In the genomic region with DNA sequence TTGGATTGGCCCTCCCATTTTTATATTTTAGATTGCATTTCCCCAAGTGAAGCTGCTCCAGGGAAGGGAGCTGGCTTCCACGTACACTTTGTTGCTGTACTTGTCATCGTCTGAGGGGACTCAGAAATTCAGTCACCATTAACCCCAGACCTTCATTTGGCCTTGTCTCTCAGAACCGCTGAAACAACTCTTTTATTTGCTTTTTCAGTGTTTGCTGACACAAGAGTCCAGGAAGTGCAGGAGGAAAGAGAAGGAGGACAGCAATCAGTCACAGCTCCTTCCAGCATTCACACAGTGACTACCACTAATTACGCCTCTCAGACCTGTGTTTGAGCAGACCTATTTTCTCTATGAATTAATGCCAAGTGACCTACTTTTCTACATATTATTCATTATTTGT, we compare ENCODE assay signal across 1 cellular context.
TF ChIP-seq lines count a peak whose summit lies in the region.

No MANE protein-coding gene starts in this region.

TF ChIP-seq in GM23338, 12 proteins besides CTCF, POLR2A, EP300 and RAD21 (continued from another document):
- TF ChIP-seq, protein P1, sequence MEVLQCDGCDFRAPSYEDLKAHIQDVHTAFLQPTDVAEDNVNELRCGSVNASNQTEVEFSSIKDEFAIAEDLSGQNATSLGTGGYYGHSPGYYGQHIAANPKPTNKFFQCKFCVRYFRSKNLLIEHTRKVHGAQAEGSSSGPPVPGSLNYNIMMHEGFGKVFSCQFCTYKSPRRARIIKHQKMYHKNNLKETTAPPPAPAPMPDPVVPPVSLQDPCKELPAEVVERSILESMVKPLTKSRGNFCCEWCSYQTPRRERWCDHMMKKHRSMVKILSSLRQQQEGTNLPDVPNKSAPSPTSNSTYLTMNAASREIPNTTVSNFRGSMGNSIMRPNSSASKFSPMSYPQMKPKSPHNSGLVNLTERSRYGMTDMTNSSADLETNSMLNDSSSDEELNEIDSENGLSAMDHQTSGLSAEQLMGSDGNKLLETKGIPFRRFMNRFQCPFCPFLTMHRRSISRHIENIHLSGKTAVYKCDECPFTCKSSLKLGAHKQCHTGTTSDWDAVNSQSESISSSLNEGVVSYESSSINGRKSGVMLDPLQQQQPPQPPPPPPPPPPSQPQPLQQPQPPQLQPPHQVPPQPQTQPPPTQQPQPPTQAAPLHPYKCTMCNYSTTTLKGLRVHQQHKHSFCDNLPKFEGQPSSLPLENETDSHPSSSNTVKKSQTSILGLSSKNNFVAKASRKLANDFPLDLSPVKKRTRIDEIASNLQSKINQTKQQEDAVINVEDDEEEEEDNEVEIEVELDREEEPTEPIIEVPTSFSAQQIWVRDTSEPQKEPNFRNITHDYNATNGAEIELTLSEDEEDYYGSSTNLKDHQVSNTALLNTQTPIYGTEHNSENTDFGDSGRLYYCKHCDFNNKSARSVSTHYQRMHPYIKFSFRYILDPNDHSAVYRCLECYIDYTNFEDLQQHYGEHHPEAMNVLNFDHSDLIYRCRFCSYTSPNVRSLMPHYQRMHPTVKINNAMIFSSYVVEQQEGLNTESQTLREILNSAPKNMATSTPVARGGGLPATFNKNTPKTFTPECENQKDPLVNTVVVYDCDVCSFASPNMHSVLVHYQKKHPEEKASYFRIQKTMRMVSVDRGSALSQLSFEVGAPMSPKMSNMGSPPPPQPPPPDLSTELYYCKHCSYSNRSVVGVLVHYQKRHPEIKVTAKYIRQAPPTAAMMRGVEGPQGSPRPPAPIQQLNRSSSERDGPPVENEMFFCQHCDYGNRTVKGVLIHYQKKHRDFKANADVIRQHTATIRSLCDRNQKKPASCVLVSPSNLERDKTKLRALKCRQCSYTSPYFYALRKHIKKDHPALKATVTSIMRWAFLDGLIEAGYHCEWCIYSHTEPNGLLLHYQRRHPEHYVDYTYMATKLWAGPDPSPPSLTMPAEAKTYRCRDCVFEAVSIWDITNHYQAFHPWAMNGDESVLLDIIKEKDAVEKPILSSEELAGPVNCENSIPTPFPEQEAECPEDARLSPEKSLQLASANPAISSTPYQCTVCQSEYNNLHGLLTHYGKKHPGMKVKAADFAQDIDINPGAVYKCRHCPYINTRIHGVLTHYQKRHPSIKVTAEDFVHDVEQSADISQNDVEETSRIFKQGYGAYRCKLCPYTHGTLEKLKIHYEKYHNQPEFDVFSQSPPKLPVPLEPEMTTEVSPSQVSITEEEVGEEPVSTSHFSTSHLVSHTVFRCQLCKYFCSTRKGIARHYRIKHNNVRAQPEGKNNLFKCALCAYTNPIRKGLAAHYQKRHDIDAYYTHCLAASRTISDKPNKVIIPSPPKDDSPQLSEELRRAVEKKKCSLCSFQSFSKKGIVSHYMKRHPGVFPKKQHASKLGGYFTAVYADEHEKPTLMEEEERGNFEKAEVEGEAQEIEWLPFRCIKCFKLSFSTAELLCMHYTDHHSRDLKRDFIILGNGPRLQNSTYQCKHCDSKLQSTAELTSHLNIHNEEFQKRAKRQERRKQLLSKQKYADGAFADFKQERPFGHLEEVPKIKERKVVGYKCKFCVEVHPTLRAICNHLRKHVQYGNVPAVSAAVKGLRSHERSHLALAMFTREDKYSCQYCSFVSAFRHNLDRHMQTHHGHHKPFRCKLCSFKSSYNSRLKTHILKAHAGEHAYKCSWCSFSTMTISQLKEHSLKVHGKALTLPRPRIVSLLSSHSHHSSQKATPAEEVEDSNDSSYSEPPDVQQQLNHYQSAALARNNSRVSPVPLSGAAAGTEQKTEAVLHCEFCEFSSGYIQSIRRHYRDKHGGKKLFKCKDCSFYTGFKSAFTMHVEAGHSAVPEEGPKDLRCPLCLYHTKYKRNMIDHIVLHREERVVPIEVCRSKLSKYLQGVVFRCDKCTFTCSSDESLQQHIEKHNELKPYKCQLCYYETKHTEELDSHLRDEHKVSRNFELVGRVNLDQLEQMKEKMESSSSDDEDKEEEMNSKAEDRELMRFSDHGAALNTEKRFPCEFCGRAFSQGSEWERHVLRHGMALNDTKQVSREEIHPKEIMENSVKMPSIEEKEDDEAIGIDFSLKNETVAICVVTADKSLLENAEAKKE (CRISPR knock-in tag; IDR thresholded peaks at IDR 0.05) = no peak
- TF ChIP-seq EZH2 (IDR thresholded peaks at IDR 0.05; ENCODE audit: low read depth, unreplicated experiment) (no peak), CREB1 (CRISPR knock-in tag; IDR thresholded peaks at IDR 0.05; ENCODE audit: low read depth) (no peak), ZNF331 (CRISPR knock-in tag; IDR thresholded peaks at IDR 0.05; ENCODE audit: low read depth) (no peak), ZNF114 (CRISPR knock-in tag; IDR thresholded peaks at IDR 0.05) (no peak), POLR2AphosphoS5 (IDR thresholded peaks at IDR 0.05; ENCODE audit: low read depth) (no peak), NANOG (IDR thresholded peaks at IDR 0.05; ENCODE audit: borderline replicate concordance) (no peak), STAT1 (IDR thresholded peaks at IDR 0.05; ENCODE audit: unreplicated experiment) (no peak), EZH2phosphoT487 (IDR thresholded peaks at IDR 0.05; ENCODE audit: unreplicated experiment) (no peak)
- TF ChIP-seq, protein P2, sequence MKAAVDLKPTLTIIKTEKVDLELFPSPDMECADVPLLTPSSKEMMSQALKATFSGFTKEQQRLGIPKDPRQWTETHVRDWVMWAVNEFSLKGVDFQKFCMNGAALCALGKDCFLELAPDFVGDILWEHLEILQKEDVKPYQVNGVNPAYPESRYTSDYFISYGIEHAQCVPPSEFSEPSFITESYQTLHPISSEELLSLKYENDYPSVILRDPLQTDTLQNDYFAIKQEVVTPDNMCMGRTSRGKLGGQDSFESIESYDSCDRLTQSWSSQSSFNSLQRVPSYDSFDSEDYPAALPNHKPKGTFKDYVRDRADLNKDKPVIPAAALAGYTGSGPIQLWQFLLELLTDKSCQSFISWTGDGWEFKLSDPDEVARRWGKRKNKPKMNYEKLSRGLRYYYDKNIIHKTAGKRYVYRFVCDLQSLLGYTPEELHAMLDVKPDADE (IDR thresholded peaks at IDR 0.05) = no peak
- TF ChIP-seq, protein P3, sequence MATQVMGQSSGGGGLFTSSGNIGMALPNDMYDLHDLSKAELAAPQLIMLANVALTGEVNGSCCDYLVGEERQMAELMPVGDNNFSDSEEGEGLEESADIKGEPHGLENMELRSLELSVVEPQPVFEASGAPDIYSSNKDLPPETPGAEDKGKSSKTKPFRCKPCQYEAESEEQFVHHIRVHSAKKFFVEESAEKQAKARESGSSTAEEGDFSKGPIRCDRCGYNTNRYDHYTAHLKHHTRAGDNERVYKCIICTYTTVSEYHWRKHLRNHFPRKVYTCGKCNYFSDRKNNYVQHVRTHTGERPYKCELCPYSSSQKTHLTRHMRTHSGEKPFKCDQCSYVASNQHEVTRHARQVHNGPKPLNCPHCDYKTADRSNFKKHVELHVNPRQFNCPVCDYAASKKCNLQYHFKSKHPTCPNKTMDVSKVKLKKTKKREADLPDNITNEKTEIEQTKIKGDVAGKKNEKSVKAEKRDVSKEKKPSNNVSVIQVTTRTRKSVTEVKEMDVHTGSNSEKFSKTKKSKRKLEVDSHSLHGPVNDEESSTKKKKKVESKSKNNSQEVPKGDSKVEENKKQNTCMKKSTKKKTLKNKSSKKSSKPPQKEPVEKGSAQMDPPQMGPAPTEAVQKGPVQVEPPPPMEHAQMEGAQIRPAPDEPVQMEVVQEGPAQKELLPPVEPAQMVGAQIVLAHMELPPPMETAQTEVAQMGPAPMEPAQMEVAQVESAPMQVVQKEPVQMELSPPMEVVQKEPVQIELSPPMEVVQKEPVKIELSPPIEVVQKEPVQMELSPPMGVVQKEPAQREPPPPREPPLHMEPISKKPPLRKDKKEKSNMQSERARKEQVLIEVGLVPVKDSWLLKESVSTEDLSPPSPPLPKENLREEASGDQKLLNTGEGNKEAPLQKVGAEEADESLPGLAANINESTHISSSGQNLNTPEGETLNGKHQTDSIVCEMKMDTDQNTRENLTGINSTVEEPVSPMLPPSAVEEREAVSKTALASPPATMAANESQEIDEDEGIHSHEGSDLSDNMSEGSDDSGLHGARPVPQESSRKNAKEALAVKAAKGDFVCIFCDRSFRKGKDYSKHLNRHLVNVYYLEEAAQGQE (IDR thresholded peaks at IDR 0.05; ENCODE audit: unreplicated experiment) = no peak
